8 cellular contexts compared by ENCODE assay signal in genomic region chr5:115545065-115545882, GRCh38. TPM values are rescaled to one million over a fixed set of nuclear protein-coding genes. Genes with fewer than 3 reads are reported as not detected.
DNase-seq lines count a peak whose midpoint lies in the region; ATAC-seq lines count a peak whose summit lies in the region.

No MANE protein-coding gene starts in this region.

- peak overlapping the region; percentile 91 to 99 (median 94) for H3K27ac Mint-ChIP-seq in CD4-positive, CD25-positive, alpha-beta regulatory T cell

- peaks cover 21 to 41% (median 32%) of the 10 kb centered on the region in 4 donors for H3K4me1 Mint-ChIP-seq in CD4-positive, CD25-positive, alpha-beta regulatory T cell

- WGBS in mesendoderm (ENCODE audit: extremely low coverage, insufficient coverage, low lambda C conversion rate) = no CpG with 5 or more reads among the region's 18 CpGs

- peak overlapping the region; percentile 25 for H3K4me2 ChIP-seq in mesendoderm (ENCODE audit: low read length)

- no peak overlapping the region for H3K4ac ChIP-seq in mesendoderm (ENCODE audit: low read depth, low read length)

- H4K5ac ChIP-seq in mesendoderm (ENCODE audit: low read length) = no peak overlapping the region

- H3K27me3 Mint-ChIP-seq in CD4-positive, CD25-positive, alpha-beta regulatory T cell = peaks cover 17% of the 10 kb centered on the region

- H2BK15ac ChIP-seq in mesendoderm (replicated peaks; ENCODE audit: low read depth) = no peak overlapping the region

- peak overlapping the region; percentile 79 for H3K9ac ChIP-seq in adipocyte (ENCODE audit: low read length)
- peak overlapping the region; percentile 38 for H3K9ac ChIP-seq in mesendoderm (ENCODE audit: low read length)

- peaks cover 33% of the 10 kb centered on the region for H3K4me1 ChIP-seq in CD4-positive, CD25-positive, alpha-beta regulatory T cell (ENCODE audit: control insufficient read depth, insufficient read depth, low read length, poor library complexity, severe bottlenecking)
- H3K4me1 ChIP-seq in adipocyte (ENCODE audit: control insufficient read depth, insufficient read depth, low read length) (peaks cover 9% of the 10 kb centered on the region), mesendoderm (ENCODE audit: control insufficient read depth, low read depth, low read length) (no peaks in the 10 kb centered on the region)

- H3K56ac ChIP-seq in mesendoderm (ENCODE audit: low read length) = peak overlapping the region; percentile 53

- H3K79me1 ChIP-seq in mesendoderm (ENCODE audit: low read length) = peaks cover 2% of the 10 kb centered on the region

- peaks cover 15% of the 10 kb centered on the region for H3K36me3 Mint-ChIP-seq in CD4-positive, CD25-positive, alpha-beta regulatory T cell

- H3K79me2 ChIP-seq in mesendoderm (ENCODE audit: control insufficient read depth, insufficient read depth, low read length) = peaks cover 25% of the 10 kb centered on the region

- no peak for DNase-seq in CD4-positive, CD25-positive, alpha-beta regulatory T cell
- DNase-seq in adipocyte (ENCODE audit: low read depth) (no peak), mesendoderm (no peak), islet precursor cell (no peak), NCI-H187 treated with DMSO at 0.1 percent for 48 hours (lab: John Stamatoyannopoulos, UW) (no peak), globus pallidus (ENCODE audit: low spot score) (no peak)

- H3K36me3 ChIP-seq in CD4-positive, CD25-positive, alpha-beta regulatory T cell (ENCODE audit: control insufficient read depth, insufficient read depth, low read length) = no peaks in the 10 kb centered on the region
- H3K36me3 ChIP-seq in adipocyte (ENCODE audit: control insufficient read depth, insufficient read depth, low read length, severe bottlenecking) (peaks cover 17% of the 10 kb centered on the region), mesendoderm (ENCODE audit: control insufficient read depth, insufficient read depth, low read length) (no peaks in the 10 kb centered on the region)

- H2BK120ac ChIP-seq in mesendoderm (ENCODE audit: low read depth, low read length) = no peak overlapping the region

- no peak overlapping the region for H3K23ac ChIP-seq in mesendoderm (ENCODE audit: low read length)

- H3K9me3 ChIP-seq in CD4-positive, CD25-positive, alpha-beta regulatory T cell (ENCODE audit: control insufficient read depth in 2 of 2, low read length in 2 of 2) = peaks cover 0 to 5% of the 10 kb centered on the region in 2 experiments
- peaks cover 9% of the 10 kb centered on the region for H3K9me3 ChIP-seq in adipocyte (ENCODE audit: control insufficient read depth, low read length)

- H3K9me3 Mint-ChIP-seq in CD4-positive, CD25-positive, alpha-beta regulatory T cell = peaks cover 0 to 1% (median 0%) of the 10 kb centered on the region in 7 donors

- H3K4me3 Mint-ChIP-seq in CD4-positive, CD25-positive, alpha-beta regulatory T cell = peak overlapping the region; percentile 95 to 99 (median 99)

- peak overlapping the region; percentile 60 for H3K4me3 ChIP-seq in CD4-positive, CD25-positive, alpha-beta regulatory T cell (ENCODE audit: low read depth, low read length)
- peak overlapping the region; percentile 73 for H3K4me3 ChIP-seq in adipocyte (ENCODE audit: low read length)
- no peak overlapping the region for H3K4me3 ChIP-seq in mesendoderm (ENCODE audit: low read length)

- no peak overlapping the region for H2AK5ac ChIP-seq in mesendoderm (ENCODE audit: low read length)

- no peak for ATAC-seq in CD4-positive, CD25-positive, alpha-beta regulatory T cell (ENCODE audit: low read depth in 2 of 2)
- peak; percentile 5 for ATAC-seq in HG03060 (IDR thresholded peaks at IDR 0.05; ENCODE audit: low read depth, unreplicated experiment)
- no peak for ATAC-seq in HG02623 (IDR thresholded peaks at IDR 0.05; ENCODE audit: unreplicated experiment)

- H2BK5ac ChIP-seq in mesendoderm (ENCODE audit: low read length) = no peak overlapping the region

- H3K27me3 ChIP-seq in CD4-positive, CD25-positive, alpha-beta regulatory T cell (ENCODE audit: control insufficient read depth, insufficient read depth, low read length) = no peaks in the 10 kb centered on the region
- H3K27me3 ChIP-seq in adipocyte (replicated peaks; ENCODE audit: control insufficient read depth, insufficient read depth, low read length) (no peaks in the 10 kb centered on the region), mesendoderm (ENCODE audit: insufficient read depth, low read length, poor library complexity) (no peaks in the 10 kb centered on the region)

- H3K27ac ChIP-seq in CD4-positive, CD25-positive, alpha-beta regulatory T cell (ENCODE audit: insufficient read depth, low read length, poor library complexity, severe bottlenecking) = peak overlapping the region; percentile 96
- H3K27ac ChIP-seq in mesendoderm (ENCODE audit: low read depth, low read length) = no peak overlapping the region

- H3K18ac ChIP-seq in mesendoderm (ENCODE audit: low read length) = no peak overlapping the region

- no peak overlapping the region for H4K8ac ChIP-seq in mesendoderm (ENCODE audit: low read depth, low read length)

RNA-seq across cellular contexts. Expression of gene FEM1C, which starts 0.7 kb away (rescaled TPM):
- total RNA-seq in CD4-positive, CD25-positive, alpha-beta regulatory T cell = 40.1 TPM
- polyA plus RNA-seq in CD4-positive, CD25-positive, alpha-beta regulatory T cell = 1 to 10 TPM in 3 of 4 donors, under 1 TPM in 1; 0.65 to 3.8 (median 3.1) TPM
- polyA plus RNA-seq in mesendoderm (2013, experiment 1 of 2) = 6.2 TPM
- polyA plus RNA-seq in mesendoderm (2013, experiment 2 of 2) = 6.0 TPM

RNA-seq across cellular contexts. Expression of gene TICAM2, which starts 57.0 kb away (rescaled TPM):
- 0.67 TPM for total RNA-seq in CD4-positive, CD25-positive, alpha-beta regulatory T cell
- polyA plus RNA-seq in CD4-positive, CD25-positive, alpha-beta regulatory T cell = under 1 TPM in 2 of 4 donors, not detected in 2; 0.25 to 0.29 TPM
- polyA plus RNA-seq in mesendoderm (2013, experiment 1 of 2) = 0.04 TPM
- polyA plus RNA-seq in mesendoderm (2013, experiment 2 of 2) = 0.22 TPM
